In the genomic region with DNA sequence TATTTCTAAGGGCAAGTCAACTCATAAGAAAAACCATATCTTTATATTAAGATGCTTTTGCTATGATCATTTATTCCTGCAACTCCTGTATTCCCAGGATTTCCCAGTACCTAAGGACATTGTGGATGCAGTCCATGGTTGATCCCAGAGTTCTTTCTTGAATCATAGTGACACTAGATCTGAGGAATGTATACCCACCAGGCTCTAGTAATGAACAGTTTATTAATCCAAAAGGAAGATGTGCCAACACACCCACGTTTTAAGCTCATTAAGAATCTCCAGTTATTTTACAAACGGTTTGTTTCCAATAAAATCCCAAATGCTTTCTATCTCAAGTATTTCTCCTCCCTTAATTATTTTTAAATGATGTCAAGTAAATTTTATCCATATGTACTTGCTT, we compare ENCODE assay signal across 20 cellular contexts.
DNase-seq lines count a peak whose midpoint lies in the region; ATAC-seq and TF ChIP-seq lines count a peak whose summit lies in the region.
"Had no signal": no experiment of that assay in that cellular context is flagged by ENCODE, and none has a peak within 500 bp of the region (broad histone marks: within the 10 kb centered on the region; RNA-seq: fewer than 3 reads in every experiment).

No MANE protein-coding gene starts in this region.

- no peak overlapping the region for H3K27ac ChIP-seq in IMR-90 (ENCODE audit: insufficient read depth, low read length)
- H3K27ac ChIP-seq: 22Rv1 had no signal

- intact Hi-C loops in IMR-90 (cut with micrococcal nuclease) = no loop called here

- no CpG with 5 or more reads among the region's 2 CpGs for WGBS in IMR-90 (ENCODE audit: extremely low coverage in 2 of 2, insufficient read length in 1 of 2), 2 experiments

- BruUV-seq in IMR-90 (replicated peaks; lab: Mats Ljungman, UMichigan) = no TSS peak

- no peak overlapping the region for H2BK15ac ChIP-seq in IMR-90 (ENCODE audit: low read depth, low read length)

- ATAC-seq in IMR-90 (ENCODE audit: low read depth) (no peak), GM18858 (IDR thresholded peaks at IDR 0.05; ENCODE audit: unreplicated experiment) (no peak)

- TF ChIP-seq POLR2A in IMR-90 (IDR thresholded peaks at IDR 0.05; ENCODE audit: low read depth, low read length) = no peak

- CTCF ChIA-PET in IMR-90 (lab: Yijun Ruan, JAX) = no interaction called here

- no peak overlapping the region for H4K5ac ChIP-seq in IMR-90 (ENCODE audit: low read depth, low read length)

- in situ Hi-C loops in IMR-90 (cut with MboI; ENCODE audit: low sequenced_read_pairs) = no loop called here

- no peak overlapping the region for H2AFZ ChIP-seq in IMR-90 (replicated peaks; ENCODE audit: low read length, poor library complexity)

- H3K4me1 ChIP-seq in IMR-90 (ENCODE audit: control insufficient read depth, insufficient read depth, low read length) = no peaks in the 10 kb centered on the region
- H3K4me1 ChIP-seq: BE2C had no signal

- H3K4ac ChIP-seq in IMR-90 (ENCODE audit: low read depth, low read length) = no peak overlapping the region

- H2BK20ac ChIP-seq in IMR-90 (ENCODE audit: low read depth, low read length) = no peak overlapping the region

- no peaks in the 10 kb centered on the region for H3K27me3 ChIP-seq in IMR-90 (ENCODE audit: control insufficient read depth, insufficient read depth, low read length)
- H3K27me3 ChIP-seq: BE2C had no signal

- no peak overlapping the region for H3K4me2 ChIP-seq in IMR-90 (ENCODE audit: low read depth, low read length)

- POLR2A ChIA-PET in IMR-90 (lab: Charles Lee; ENCODE audit: unreplicated experiment) = no interaction called here

- H3K14ac ChIP-seq in IMR-90 (replicated peaks; ENCODE audit: low read depth, low read length) = no peak overlapping the region

- H2BK120ac ChIP-seq in IMR-90 (ENCODE audit: low read depth, low read length) = no peak overlapping the region

- no peaks in the 10 kb centered on the region for H3K79me1 ChIP-seq in IMR-90 (ENCODE audit: low read depth in 1 of 2, low read length in 2 of 2)

- no peak overlapping the region for H3K9ac ChIP-seq in IMR-90 (ENCODE audit: low read depth, low read length)

- TF ChIP-seq RAD21 in IMR-90 (IDR thresholded peaks at IDR 0.05; ENCODE audit: low read length) = no peak

- no peak overlapping the region for H4K91ac ChIP-seq in IMR-90 (ENCODE audit: insufficient read depth, low read depth, low read length)

- TF ChIP-seq CTCF in AG10803 (conservative IDR thresholded peaks at IDR 0.05; ENCODE audit: low read length) (no peak), IMR-90 (conservative IDR thresholded peaks at IDR 0.05; ENCODE audit: low read depth, low read length) (no peak), foreskin fibroblast (IDR thresholded peaks at IDR 0.05; ENCODE audit: low read depth, low read length) (no peak)

- no peak overlapping the region for H3K23ac ChIP-seq in IMR-90 (ENCODE audit: low read depth, low read length)

- no peaks in the 10 kb centered on the region for H3K36me3 ChIP-seq in IMR-90 (ENCODE audit: control insufficient read depth, insufficient read depth, low read length)
- H3K36me3 ChIP-seq: BE2C had no signal

- H3K4me3 ChIP-seq in AG10803 (ENCODE audit: low read length) (no peak overlapping the region), IMR-90 (ENCODE audit: insufficient read depth, low read depth, low read length) (no peak overlapping the region), foreskin fibroblast (ENCODE audit: low read depth in 1 of 2, low read length in 2 of 2) (no peak overlapping the region)

- H3K18ac ChIP-seq in IMR-90 (ENCODE audit: low read depth, low read length) = no peak overlapping the region

- H4K20me1 ChIP-seq in IMR-90 (ENCODE audit: insufficient read depth, low read length) = no peaks in the 10 kb centered on the region

- DNase-seq in AG10803 (ENCODE audit: low read depth) = peak; percentile 3
- DNase-seq in EL = peak; percentile 15
- peak; percentile 2 for DNase-seq in IMR-90
- peak; percentile 5 to 16 for DNase-seq in foreskin fibroblast
- DNase-seq in NCI-H2029 (lab: John Stamatoyannopoulos, UW) = no peak
- DNase-seq in stimulated activated CD4-positive, alpha-beta T cell treated with anti-CD3 and anti-CD28 coated beads, Interleukin-4, amount 100 ng/mL, for 1 hour = no peak
- DNase-seq in stimulated activated CD4-positive, alpha-beta T cell treated with anti-CD3 and anti-CD28 coated beads, Interleukin-4, amount 100 ng/mL, for 4 hours = no peak
- DNase-seq: AML-193; BE2C; C1 segment of cervical spinal cord; Calu3; CD4-positive, alpha-beta memory T cell; COR-L47; DMS53; DMS79 treated with DMSO at 0.1 percent for 48 hours; GF-D8; H7; HCEC 1CT had no signal

- dilution Hi-C loops in IMR-90 (cut with HindIII; ENCODE audit: low sequenced_read_pairs, unreplicated experiment) = no loop called here

- H2BK5ac ChIP-seq in IMR-90 (ENCODE audit: low read depth, low read length, poor library complexity, severe bottlenecking) = no peak overlapping the region

- H3K56ac ChIP-seq in IMR-90 (ENCODE audit: extremely low read depth, insufficient read depth, low read length) = no peak overlapping the region

- no peak overlapping the region for H2AK5ac ChIP-seq in IMR-90 (ENCODE audit: low read depth, low read length)

- H3K9me1 ChIP-seq in IMR-90 (ENCODE audit: insufficient read depth, low read length) = no peaks in the 10 kb centered on the region

- no peak overlapping the region for H2AK9ac ChIP-seq in IMR-90 (replicated peaks; ENCODE audit: low read depth, low read length, poor library complexity)

- H3K9me3 ChIP-seq in IMR-90 (ENCODE audit: control insufficient read depth, insufficient read depth, low read length) = peaks cover 4% of the 10 kb centered on the region
- H3K9me3 ChIP-seq: BE2C had no signal

- H4K8ac ChIP-seq in IMR-90 (ENCODE audit: low read depth in 2 of 2, low read length in 2 of 2) = no peak overlapping the region

TF ChIP-seq in IMR-90, 13 proteins besides CTCF, POLR2A, EP300 and RAD21:
- TF ChIP-seq CEBPB (IDR thresholded peaks at IDR 0.05; ENCODE audit: low read depth, low read length) (no peak), RCOR1 (IDR thresholded peaks at IDR 0.05; ENCODE audit: insufficient replicate concordance, low read length) (no peak), CHD1 (IDR thresholded peaks at IDR 0.05; ENCODE audit: low read depth, low read length) (no peak)

Comparison
In these comparisons a context has a peak if more than half of its experiments do, and no peak if none do; other contexts are left out.
1. DNase-seq: peak in AG10803 (single experiment), EL (single experiment), IMR-90 (single experiment) and foreskin fibroblast (2 of 2); none in NCI-H2029 (single experiment), stimulated activated CD4-positive, alpha-beta T cell treated with anti-CD3 and anti-CD28 coated beads, Interleukin-4, amount 100 ng/mL, for 1 hour (single experiment) and stimulated activated CD4-positive, alpha-beta T cell treated with anti-CD3 and anti-CD28 coated beads, Interleukin-4, amount 100 ng/mL, for 4 hours (0 of 2).